In genomic region chr2:74957886-74958276, GRCh38 we compare ENCODE assay signal across 8 cellular contexts. TPM values are rescaled to one million over a fixed set of nuclear protein-coding genes. Genes with fewer than 3 reads are reported as not detected.
DNase-seq lines count a peak whose midpoint lies in the region; ATAC-seq and TF ChIP-seq lines count a peak whose summit lies in the region.

No MANE protein-coding gene starts in this region.

- H3F3A ChIP-seq in Loucy (ENCODE audit: low read depth): no peaks in the 10 kb centered on the region

- ATAC-seq in HG02678 (IDR thresholded peaks at IDR 0.05; ENCODE audit: unreplicated experiment) (no peak), GM18502 (IDR thresholded peaks at IDR 0.05; ENCODE audit: poor library complexity, unreplicated experiment) (no peak), HG02981 (IDR thresholded peaks at IDR 0.05; ENCODE audit: unreplicated experiment) (no peak)

- H3K4me2 ChIP-seq in Loucy (ENCODE audit: low read depth, low read length, poor library complexity, severe bottlenecking) (peak overlapping the region; percentile 82), mammary epithelial cell (ENCODE audit: insufficient read depth, low read depth, low read length) (peak overlapping the region; percentile 97)

- no peak for DNase-seq in mammary epithelial cell
- DNase-seq in NCI-H510A (lab: John Stamatoyannopoulos, UW): no peak

- H4K20me1 ChIP-seq in Loucy (ENCODE audit: insufficient read depth, low read length, poor library complexity, severe bottlenecking) (no peaks in the 10 kb centered on the region), mammary epithelial cell (ENCODE audit: insufficient read depth, low read length) (no peaks in the 10 kb centered on the region)

- H2AFZ ChIP-seq in ACC112 (ENCODE audit: low read length, unreplicated experiment) (peak overlapping the region; percentile 72), Loucy (ENCODE audit: low read length) (peak overlapping the region; percentile 89), mammary epithelial cell (ENCODE audit: low read depth, low read length) (peak overlapping the region; percentile 97)

- H3K4me3 ChIP-seq in ACC112 (ENCODE audit: low read depth, low read length) (peak overlapping the region; percentile 92), Loucy (ENCODE audit: low read length, poor library complexity, severe bottlenecking) (peak overlapping the region; percentile 73), mammary epithelial cell (replicated peaks in 1 of 3; ENCODE audit: insufficient read depth in 1 of 3, low read depth in 2 of 3, low read length in 3 of 3) (peak overlapping the region; percentile 67 to 74 (median 67)), muscle layer of colon (ENCODE audit: low read depth in 1 of 2, low read length in 2 of 2) (peak overlapping the region; percentile 22 to 72)

- H3K4me1 ChIP-seq in ACC112 (ENCODE audit: control insufficient read depth, insufficient read depth, low read length, unreplicated experiment) (peaks cover 20% of the 10 kb centered on the region), Loucy (ENCODE audit: insufficient read depth, low read length, poor library complexity, severe bottlenecking) (peaks cover 17% of the 10 kb centered on the region), mammary epithelial cell (ENCODE audit: insufficient read depth, low read length) (peaks cover 8% of the 10 kb centered on the region), muscle layer of colon (ENCODE audit: insufficient read depth, low read length) (peaks cover 10% of the 10 kb centered on the region)

- intact Hi-C loops in mammary epithelial cell (cut with micrococcal nuclease): loop anchor here (1.0 to 5.0 kb wide), 2 partner anchors 71 to 281 kb away; no protein-coding TSS in a partner anchor

- TF ChIP-seq CTCF in Loucy (conservative IDR thresholded peaks at IDR 0.05; ENCODE audit: low read length) (no peak), mammary epithelial cell (conservative IDR thresholded peaks at IDR 0.05 in 1 of 2, IDR thresholded peaks at IDR 0.05 in 1 of 2; ENCODE audit: extremely low read depth in 1 of 2, insufficient read depth in 1 of 2, low read depth in 1 of 2, low read length in 2 of 2) (no peak)

- H3K9me2 ChIP-seq in Loucy (replicated peaks; ENCODE audit: low read depth, low read length): no peaks in the 10 kb centered on the region

- peak overlapping the region; percentile 94 for H3K27ac ChIP-seq in ACC112 (ENCODE audit: low read depth, low read length)
- H3K27ac ChIP-seq in mammary epithelial cell (ENCODE audit: insufficient read depth, low read depth, low read length): peak overlapping the region; percentile 52
- H3K27ac ChIP-seq in muscle layer of colon (ENCODE audit: low read depth, low read length): peak overlapping the region; percentile 87

- in situ Hi-C loops in mammary epithelial cell (cut with MboI; ENCODE audit: low sequenced_read_pairs in 2 of 2): no loop called here

- H3K9ac ChIP-seq in Loucy (ENCODE audit: low read depth, low read length, poor library complexity, severe bottlenecking) (peak overlapping the region; percentile 56), mammary epithelial cell (ENCODE audit: insufficient read depth, low read length) (peak overlapping the region; percentile 50), muscle layer of colon (ENCODE audit: low read length) (no peak overlapping the region)

- no peaks in the 10 kb centered on the region for H3K27me3 ChIP-seq in ACC112 (ENCODE audit: insufficient read depth, low read length)
- H3K27me3 ChIP-seq in Loucy (ENCODE audit: insufficient read depth, low read length, poor library complexity, severe bottlenecking): no peaks in the 10 kb centered on the region
- H3K27me3 ChIP-seq in mammary epithelial cell (ENCODE audit: insufficient read depth, low read length): no peaks in the 10 kb centered on the region
- no peaks in the 10 kb centered on the region for H3K27me3 ChIP-seq in muscle layer of colon (ENCODE audit: control insufficient read depth in 1 of 2, insufficient read depth in 2 of 2, low read length in 2 of 2)

- H3K9me3 ChIP-seq in Loucy (ENCODE audit: insufficient read depth, low read depth, low read length) (no peaks in the 10 kb centered on the region), mammary epithelial cell (replicated peaks; ENCODE audit: insufficient read depth, low read length) (peaks cover 8% of the 10 kb centered on the region), muscle layer of colon (ENCODE audit: low read length) (no peaks in the 10 kb centered on the region)

- CTCF ChIA-PET in mammary epithelial cell (lab: Charles Lee; ENCODE audit: low non-redundant PET): no interaction called here

- TSS peak; percentile 56 for BruUV-seq in mammary epithelial cell (replicated peaks; lab: Mats Ljungman, UMichigan)

- H3K79me2 ChIP-seq in ACC112 (ENCODE audit: control insufficient read depth, insufficient read depth, low read length, unreplicated experiment): peaks cover 8% of the 10 kb centered on the region
- no peaks in the 10 kb centered on the region for H3K79me2 ChIP-seq in Loucy (ENCODE audit: insufficient read depth, low read length)
- H3K79me2 ChIP-seq in mammary epithelial cell (ENCODE audit: insufficient read depth, low read length): peaks cover 17% of the 10 kb centered on the region

- 48% methylated on average over 5 of the region's 5 CpGs for WGBS in mammary epithelial cell (ENCODE audit: low coverage, missing lambda C conversion rate)

- dilution Hi-C loops in mammary epithelial cell (cut with HindIII; ENCODE audit: low sequenced_read_pairs): no loop called here

- H3K36me3 ChIP-seq in ACC112 (ENCODE audit: insufficient read depth, low read length) (peaks cover 29% of the 10 kb centered on the region), Loucy (ENCODE audit: insufficient read depth, low read length) (no peaks in the 10 kb centered on the region), mammary epithelial cell (ENCODE audit: insufficient read depth, low read length) (peaks cover 4% of the 10 kb centered on the region), muscle layer of colon (ENCODE audit: insufficient read depth, low read length) (no peaks in the 10 kb centered on the region)

RNA-seq across cellular contexts. Expression of gene POLE4, which starts 0.6 kb away (rescaled TPM):
- total RNA-seq in mammary epithelial cell: 10 to 100 TPM; 10.8 to 79.7 TPM
- polyA plus RNA-seq in mammary epithelial cell: 34.3 TPM
- polyA minus RNA-seq in mammary epithelial cell: 17.0 TPM
